Comparison of ENCODE assay signal across 11 cellular contexts in the genomic region with DNA sequence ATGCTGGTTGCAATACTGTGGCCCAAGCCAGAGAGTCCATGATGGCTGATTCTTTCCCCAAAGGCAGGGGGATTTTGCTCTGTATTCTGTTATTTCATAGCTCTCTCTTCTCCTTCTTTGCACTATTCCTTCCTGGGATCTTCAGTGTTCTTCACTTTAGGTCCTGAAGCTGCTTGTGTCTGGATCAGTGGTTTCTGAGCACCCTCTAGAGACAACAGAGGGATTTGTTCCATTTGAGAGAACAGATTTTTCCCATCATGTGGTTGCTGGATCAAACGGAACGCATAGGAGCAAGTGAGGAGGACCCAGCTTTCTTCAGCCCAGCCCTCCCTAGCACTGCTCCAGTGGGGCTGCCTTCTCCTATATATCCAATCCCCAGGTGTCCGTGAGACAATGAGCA.
A peak's percentile ranks its signal among the peaks of the same experiment; 100 is the strongest.
DNase-seq lines count a peak whose midpoint lies in the region; ATAC-seq and TF ChIP-seq lines count a peak whose summit lies in the region.
"Had no signal": no experiment of that assay in that cellular context is flagged by ENCODE, and none has a peak within 500 bp of the region (broad histone marks: within the 10 kb centered on the region; RNA-seq: fewer than 3 reads in every experiment).

No MANE protein-coding gene starts in this region.

- no peaks in the 10 kb centered on the region for H3K36me3 ChIP-seq in effector memory CD4-positive, alpha-beta T cell (ENCODE audit: control insufficient read depth, insufficient read depth, low read length)
- H3K36me3 ChIP-seq: thoracic aorta had no signal

- DNase-seq in DMS 273 (lab: John Stamatoyannopoulos, UW; ENCODE audit: unreplicated experiment) = peak; percentile 42
- no peak for DNase-seq in DMS 273 treated with DMSO at 0.1 percent for 48 hours (lab: John Stamatoyannopoulos, UW)
- DNase-seq in NCI-H2107 treated with DMSO at 0.1 percent for 48 hours (lab: John Stamatoyannopoulos, UW; ENCODE audit: unreplicated experiment) = peak; percentile 27
- no peak for DNase-seq in epithelial cell of proximal tubule (ENCODE audit: low read depth)
- DNase-seq in occipital lobe (lab: John Stamatoyannopoulos, UW) = peak; percentile 15
- DNase-seq in effector memory CD4-positive, alpha-beta T cell = no peak
- DNase-seq in RPMI8226 = no peak

- no peak overlapping the region for H3K27ac ChIP-seq in effector memory CD4-positive, alpha-beta T cell (ENCODE audit: insufficient read depth, low read length, poor library complexity, severe bottlenecking)
- H3K27ac ChIP-seq: 22Rv1, thoracic aorta had no signal

- H3K4me1 ChIP-seq in effector memory CD4-positive, alpha-beta T cell (ENCODE audit: control insufficient read depth, insufficient read depth, low read length, poor library complexity, severe bottlenecking) = no peaks in the 10 kb centered on the region

- H3K9me3 ChIP-seq in effector memory CD4-positive, alpha-beta T cell (ENCODE audit: control insufficient read depth, low read length) = no peaks in the 10 kb centered on the region
- H3K9me3 ChIP-seq: thoracic aorta had no signal

- no peak for ATAC-seq in HG02885 (IDR thresholded peaks at IDR 0.05; ENCODE audit: poor library complexity, unreplicated experiment)
- ATAC-seq: activated T-helper 17 cell treated with anti-CD3 and anti-CD28 coated beads, Interleukin-2, amount 50 U/mL, for 72 hours had no signal

- H3K4me3 ChIP-seq in epithelial cell of proximal tubule (ENCODE audit: low read depth, low read length) = no peak overlapping the region
- no peak overlapping the region for H3K4me3 ChIP-seq in effector memory CD4-positive, alpha-beta T cell (ENCODE audit: insufficient read depth, low read depth, low read length, poor library complexity, severe bottlenecking)
- H3K4me3 ChIP-seq: thoracic aorta had no signal

- no peaks in the 10 kb centered on the region for H3K27me3 ChIP-seq in effector memory CD4-positive, alpha-beta T cell (replicated peaks; ENCODE audit: control insufficient read depth, insufficient read depth, low read length, poor library complexity, severe bottlenecking)

- TF ChIP-seq CTCF in epithelial cell of proximal tubule (conservative IDR thresholded peaks at IDR 0.05; ENCODE audit: low read depth, low read length) = peak; percentile 52

Comparison
In these comparisons a context has a peak if more than half of its experiments do, and no peak if none do; other contexts are left out.
1. DNase-seq: peak in DMS 273 (single experiment), NCI-H2107 treated with DMSO at 0.1 percent for 48 hours (single experiment) and occipital lobe (single experiment); none in DMS 273 treated with DMSO at 0.1 percent for 48 hours (single experiment), epithelial cell of proximal tubule (single experiment), effector memory CD4-positive, alpha-beta T cell (0 of 3) and RPMI8226 (single experiment).